In the genomic region with DNA sequence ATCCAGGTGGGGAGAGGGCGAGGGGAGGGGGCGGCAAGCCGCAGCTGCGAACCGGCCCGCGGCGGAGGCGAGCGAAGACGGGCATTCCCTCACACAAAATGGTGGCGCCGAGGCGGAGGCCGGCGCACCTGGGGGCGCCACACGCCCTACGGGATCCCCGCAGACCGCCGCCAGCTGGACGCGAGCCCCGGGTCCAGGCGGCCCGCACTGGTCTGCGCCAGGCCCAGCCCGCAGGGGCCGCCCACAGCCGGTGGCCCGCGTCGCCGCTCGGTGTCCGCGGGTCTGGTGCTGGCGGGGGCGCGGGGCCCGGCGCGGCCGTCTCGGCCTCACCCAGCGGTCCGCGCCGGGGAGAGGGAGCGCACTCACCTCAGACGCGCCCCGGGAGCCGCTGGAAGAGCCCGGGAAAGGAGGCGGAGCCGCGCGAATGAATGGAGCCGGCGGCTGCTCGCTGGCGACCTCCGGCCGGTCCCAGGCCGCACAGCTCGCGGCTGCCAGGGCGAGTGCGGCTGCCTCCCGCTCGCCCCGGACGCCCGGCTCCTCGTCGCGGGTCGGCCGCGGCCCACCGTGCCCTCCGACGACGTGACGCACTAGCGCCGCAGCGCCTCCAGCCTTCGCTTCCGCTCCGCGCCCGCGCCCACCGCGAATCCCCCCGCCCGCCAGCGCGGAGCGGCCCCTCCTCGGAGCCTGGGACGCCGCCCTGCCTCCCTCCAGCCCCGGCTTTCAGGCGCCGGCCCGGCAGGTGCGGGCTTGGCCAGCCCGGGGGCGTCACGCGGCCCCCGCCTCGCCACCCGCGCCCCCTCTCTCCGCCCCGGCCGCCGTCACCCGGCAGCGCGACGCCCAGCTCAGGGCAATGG, we compare ENCODE assay signal across 1 cellular context.
TF ChIP-seq lines count a peak whose summit lies in the region.

Gene FAM169A (minus strand): TSS at position 589 of the 854 bp plus-strand sequence. CDS start 24,711 bp downstream, outside the sequence.

TF ChIP-seq in GM23338, 12 proteins besides CTCF, POLR2A, EP300 and RAD21 (continued from another document):
- no peak for TF ChIP-seq STAT1 (IDR thresholded peaks at IDR 0.05; ENCODE audit: unreplicated experiment)
